ENCODE assay signal across 8 cellular contexts in genomic region chr6:157823523-157824370, GRCh38. TPM values are rescaled to one million over a fixed set of nuclear protein-coding genes. Genes with fewer than 3 reads are reported as not detected.
A peak's percentile ranks its signal among the peaks of the same experiment; 100 is the strongest.
DNase-seq lines count a peak whose midpoint lies in the region; ATAC-seq and TF ChIP-seq lines count a peak whose summit lies in the region.

No MANE protein-coding gene starts in this region.

- TF ChIP-seq CTCF in endothelial cell (IDR thresholded peaks at IDR 0.05; ENCODE audit: unreplicated experiment) = peak; percentile 20

- no peaks in the 10 kb centered on the region for H3K36me3 ChIP-seq in mucosa of stomach (ENCODE audit: control insufficient read depth, insufficient read depth, low read length)

- H3K4me3 ChIP-seq in mucosa of stomach (ENCODE audit: low read length) = peak overlapping the region; percentile 79

- peaks cover 1% of the 10 kb centered on the region for H3K4me1 ChIP-seq in mucosa of stomach (ENCODE audit: control insufficient read depth, insufficient read depth, low read length)

- H3K36me3 Mint-ChIP-seq in endothelial cell (ENCODE audit: low read depth, unreplicated experiment) = peaks cover 19% of the 10 kb centered on the region

- peak overlapping the region; percentile 92 for H3K4me3 Mint-ChIP-seq in endothelial cell (ENCODE audit: unreplicated experiment)

- DNase-seq in DMS 273 (lab: John Stamatoyannopoulos, UW; ENCODE audit: unreplicated experiment) = peak; percentile 76
- no peak for DNase-seq in DMS 273 treated with DMSO at 0.1 percent for 48 hours (lab: John Stamatoyannopoulos, UW)
- DNase-seq in NCI-H345 treated with DMSO at 0.1 percent for 48 hours (lab: John Stamatoyannopoulos, UW; ENCODE audit: unreplicated experiment) = peak; percentile 59
- DNase-seq in activated CD8-positive, alpha-beta memory T cell treated with anti-CD3 and anti-CD28 coated beads, Interleukin-2, amount 50 U/mL, for 1 hour (ENCODE audit: extremely low read depth) = peak; percentile 82
- peak; percentile 26 for DNase-seq in endothelial cell (ENCODE audit: low spot score)
- DNase-seq in stimulated activated CD8-positive, alpha-beta memory T cell treated with anti-CD3 and anti-CD28 coated beads, Interleukin-7, amount 100 ng/mL, for 4 hours (ENCODE audit: low read depth in 2 of 2) = peak; percentile 58 to 74

- peak; percentile 38 for ATAC-seq in HG02763 (IDR thresholded peaks at IDR 0.05; ENCODE audit: unreplicated experiment)

- H3K27me3 Mint-ChIP-seq in endothelial cell (ENCODE audit: unreplicated experiment) = peaks cover 16% of the 10 kb centered on the region

- H3K27me3 ChIP-seq in mucosa of stomach (ENCODE audit: control insufficient read depth, insufficient read depth, low read length) = no peaks in the 10 kb centered on the region

- H3K9ac ChIP-seq in mucosa of stomach (ENCODE audit: low read length) = peak overlapping the region; percentile 99

- H3K4me1 Mint-ChIP-seq in endothelial cell (ENCODE audit: unreplicated experiment) = peaks cover 40% of the 10 kb centered on the region

- no peaks in the 10 kb centered on the region for H3K9me3 ChIP-seq in mucosa of stomach (ENCODE audit: control insufficient read depth, low read length)

- peak overlapping the region; percentile 99 for H3K27ac Mint-ChIP-seq in endothelial cell (ENCODE audit: unreplicated experiment)

- no peaks in the 10 kb centered on the region for H3K9me3 Mint-ChIP-seq in endothelial cell (ENCODE audit: unreplicated experiment)

RNA-seq across cellular contexts. Expression of gene SNX9, which starts 0.7 kb away (rescaled TPM):
- total RNA-seq in endothelial cell (ENCODE audit: unreplicated experiment) = 68.6 TPM
